In genomic region chr16:53090591-53091507, GRCh38 we compare ENCODE assay signal across 8 cellular contexts. TPM values are rescaled to one million over a fixed set of nuclear protein-coding genes. Genes with fewer than 3 reads are reported as not detected.
DNase-seq lines count a peak whose midpoint lies in the region; ATAC-seq and TF ChIP-seq lines count a peak whose summit lies in the region.

No MANE protein-coding gene starts in this region.

- H3K4me1 Mint-ChIP-seq in activated CD4-positive, alpha-beta memory T cell treated with anti-CD3 and anti-CD28 coated beads, Interleukin-2, amount 10 ng/mL, durations not matched to agents 7 days and 5 days = peaks cover 42% of the 10 kb centered on the region
- peaks cover 78% of the 10 kb centered on the region for H3K4me1 Mint-ChIP-seq in osteocyte (ENCODE audit: unreplicated experiment)

- no peak overlapping the region for H3K4me3 Mint-ChIP-seq in activated CD4-positive, alpha-beta memory T cell treated with anti-CD3 and anti-CD28 coated beads, Interleukin-2, amount 10 ng/mL, durations not matched to agents 7 days and 5 days
- H3K4me3 Mint-ChIP-seq in osteocyte (ENCODE audit: unreplicated experiment) = peak overlapping the region; percentile 72

- in situ Hi-C loops in ACHN (cut with HindIII; ENCODE audit: low pct_ligation_motif_present, low pct_unique_long_range_greater_than_20kb, low sequenced_read_pairs) = no loop called here

- H3K4me3 ChIP-seq in HL-60 (replicated peaks; ENCODE audit: insufficient read depth, low read length) = 0 out of 2 replicates have a peak overlapping the region, but pooled peaks have one; percentile 8

- no peaks in the 10 kb centered on the region for H3K36me3 Mint-ChIP-seq in activated CD4-positive, alpha-beta memory T cell treated with anti-CD3 and anti-CD28 coated beads, Interleukin-2, amount 10 ng/mL, durations not matched to agents 7 days and 5 days (ENCODE audit: low read depth)
- peaks cover 3% of the 10 kb centered on the region for H3K36me3 Mint-ChIP-seq in osteocyte (ENCODE audit: unreplicated experiment)

- peak; percentile 62 for ATAC-seq in GM19395 (IDR thresholded peaks at IDR 0.05; ENCODE audit: unreplicated experiment)

- H3K27ac Mint-ChIP-seq in activated CD4-positive, alpha-beta memory T cell treated with anti-CD3 and anti-CD28 coated beads, Interleukin-2, amount 10 ng/mL, durations not matched to agents 7 days and 5 days = no peak overlapping the region
- peak overlapping the region; percentile 98 for H3K27ac Mint-ChIP-seq in osteocyte (ENCODE audit: unreplicated experiment)

- no peak for TF ChIP-seq CTCF in HL-60 (IDR thresholded peaks at IDR 0.05; ENCODE audit: insufficient read depth, low read length)
- no peak for TF ChIP-seq CTCF in osteocyte (IDR thresholded peaks at IDR 0.05)

- POLR2A ChIA-PET in activated CD4-positive, alpha-beta memory T cell treated with anti-CD3 and anti-CD28 coated beads, Interleukin-2, amount 10 ng/mL, durations not matched to agents 7 days and 5 days (lab: Charles Lee) = interaction anchor here (1.4 kb wide), 1 partner anchor 9 kb away, joined by 9 read pairs; no protein-coding TSS in a partner anchor

- peak overlapping the region; percentile 51 for H3K27ac ChIP-seq in HL-60 (replicated peaks)

- no peaks in the 10 kb centered on the region for H3K9me3 Mint-ChIP-seq in activated CD4-positive, alpha-beta memory T cell treated with anti-CD3 and anti-CD28 coated beads, Interleukin-2, amount 10 ng/mL, durations not matched to agents 7 days and 5 days
- H3K9me3 Mint-ChIP-seq in osteocyte (ENCODE audit: unreplicated experiment) = no peaks in the 10 kb centered on the region

- H3K27me3 Mint-ChIP-seq in activated CD4-positive, alpha-beta memory T cell treated with anti-CD3 and anti-CD28 coated beads, Interleukin-2, amount 10 ng/mL, durations not matched to agents 7 days and 5 days = no peaks in the 10 kb centered on the region
- H3K27me3 Mint-ChIP-seq in osteocyte (ENCODE audit: unreplicated experiment) = no peaks in the 10 kb centered on the region

- CTCF ChIA-PET in activated CD4-positive, alpha-beta memory T cell treated with anti-CD3 and anti-CD28 coated beads, Interleukin-2, amount 10 ng/mL, durations not matched to agents 7 days and 5 days (lab: Charles Lee) = no interaction called here

- H3K27me3 ChIP-seq in HL-60 (ENCODE audit: insufficient read depth, poor library complexity, severe bottlenecking) = no peaks in the 10 kb centered on the region

- DNase-seq in C1 segment of cervical spinal cord (lab: John Stamatoyannopoulos, UW) = peak; percentile 32 to 93 (median 78)
- peak; percentile 81 to 89 for DNase-seq in HL-60 (ENCODE audit: low read depth in 1 of 2, low spot score in 1 of 2)
- peak; percentile 26 for DNase-seq in activated CD4-positive, alpha-beta memory T cell treated with anti-CD3 and anti-CD28 coated beads, Interleukin-2, amount 10 ng/mL, durations not matched to agents 7 days and 5 days
- DNase-seq in glomerular endothelial cell (ENCODE audit: extremely low read depth, low read depth, low spot score) = peak; percentile 75
- peak; percentile 97 for DNase-seq in osteocyte (ENCODE audit: extremely low spot score, unreplicated experiment)
- no peak for DNase-seq in ACHN
- DNase-seq in stimulated activated naive CD4-positive, alpha-beta T cell treated with Interleukin-2 at 50 U/mL for 16 hours (lab: John Stamatoyannopoulos, UW) = no peak

RNA-seq across cellular contexts. Expression of gene CHD9, which starts 36.1 kb away (rescaled TPM):
- 10 to 100 TPM; 21.6 to 23.8 TPM for total RNA-seq in activated CD4-positive, alpha-beta memory T cell treated with anti-CD3 and anti-CD28 coated beads, Interleukin-2, amount 10 ng/mL, durations not matched to agents 7 days and 5 days
- total RNA-seq in glomerular endothelial cell (32.1 and 44.0 TPM in 2 replicates), osteocyte (98.9 and 99.0 TPM in 2 replicates)

RNA-seq across cellular contexts. Expression of gene CHD9NB, which starts 38.2 kb away (rescaled TPM):
- under 1 TPM; 0.28 to 0.33 TPM for total RNA-seq in activated CD4-positive, alpha-beta memory T cell treated with anti-CD3 and anti-CD28 coated beads, Interleukin-2, amount 10 ng/mL, durations not matched to agents 7 days and 5 days
- total RNA-seq in glomerular endothelial cell (2.7 and 3.2 TPM in 2 replicates), osteocyte (3.4 and 4.8 TPM in 2 replicates)

Comparison
In these comparisons a context has a peak if more than half of its experiments do, and no peak if none do; other contexts are left out.
1. DNase-seq: peak in C1 segment of cervical spinal cord (14 of 14), HL-60 (2 of 2), activated CD4-positive, alpha-beta memory T cell treated with anti-CD3 and anti-CD28 coated beads, Interleukin-2, amount 10 ng/mL, durations not matched to agents 7 days and 5 days (single experiment), glomerular endothelial cell (single experiment) and osteocyte (single experiment); none in ACHN (single experiment) and stimulated activated naive CD4-positive, alpha-beta T cell treated with Interleukin-2 at 50 U/mL for 16 hours (single experiment).